In genomic region chr4:92654084-92654483, GRCh38 we compare ENCODE assay signal across 21 cellular contexts.
A peak's percentile ranks its signal among the peaks of the same experiment; 100 is the strongest.
DNase-seq lines count a peak whose midpoint lies in the region; ATAC-seq and TF ChIP-seq lines count a peak whose summit lies in the region.
"Had no signal": no experiment of that assay in that cellular context is flagged by ENCODE, and none has a peak within 500 bp of the region (broad histone marks: within the 10 kb centered on the region; RNA-seq: fewer than 3 reads in every experiment).

No MANE protein-coding gene starts in this region.

- no peak overlapping the region for H3K4me3 Mint-ChIP-seq in GM23338
- H3K4me3 Mint-ChIP-seq in endodermal cell: no peak overlapping the region
- no peak overlapping the region for H3K4me3 Mint-ChIP-seq in CD4-positive, alpha-beta T cell
- H3K4me3 Mint-ChIP-seq: B cell; CD4-positive, CD25-positive, alpha-beta regulatory T cell; CD8-positive, alpha-beta memory T cell had no signal

- no peaks in the 10 kb centered on the region for H3F3A ChIP-seq in GM23338 (replicated peaks; ENCODE audit: low read depth)

- H3K23ac ChIP-seq in neuronal stem cell (ENCODE audit: low read depth, low read length, poor library complexity): no peak overlapping the region

- no peak overlapping the region for H4K8ac ChIP-seq in neuronal stem cell (ENCODE audit: low read depth, low read length)

- no peak overlapping the region for H3K4ac ChIP-seq in neuronal stem cell (ENCODE audit: low read length)

- H3K27me3 Mint-ChIP-seq in GM23338 (ENCODE audit: insufficient read depth, low read depth, poor library complexity): peaks cover 9% of the 10 kb centered on the region
- no peaks in the 10 kb centered on the region for H3K27me3 Mint-ChIP-seq in endodermal cell (ENCODE audit: insufficient read depth)
- no peaks in the 10 kb centered on the region for H3K27me3 Mint-ChIP-seq in CD4-positive, alpha-beta T cell
- H3K27me3 Mint-ChIP-seq: B cell; CD4-positive, CD25-positive, alpha-beta regulatory T cell; CD8-positive, alpha-beta memory T cell had no signal

- intact Hi-C loops in CD4-positive, alpha-beta T cell (cut with DNase I, micrococcal nuclease): no loop called here

- H3K14ac ChIP-seq in neuronal stem cell (ENCODE audit: low read length): no peak overlapping the region

- H3K4me1 Mint-ChIP-seq in GM23338: peaks cover 3% of the 10 kb centered on the region; the same call in 2 of the 3 replicates
- H3K4me1 Mint-ChIP-seq in endodermal cell: peaks cover 1% of the 10 kb centered on the region
- no peaks in the 10 kb centered on the region for H3K4me1 Mint-ChIP-seq in CD4-positive, alpha-beta T cell (ENCODE audit: low read depth)
- H3K4me1 Mint-ChIP-seq: B cell; CD4-positive, CD25-positive, alpha-beta regulatory T cell; CD8-positive, alpha-beta memory T cell had no signal

- H2BK15ac ChIP-seq in neuronal stem cell (ENCODE audit: low read length): no peak overlapping the region

- no peaks in the 10 kb centered on the region for H3K9me2 ChIP-seq in GM23338 (ENCODE audit: insufficient read depth)

- H3K9me3 Mint-ChIP-seq in GM23338 (no peaks in the 10 kb centered on the region), endodermal cell (no peaks in the 10 kb centered on the region)
- H3K9me3 Mint-ChIP-seq in CD4-positive, alpha-beta T cell: peaks cover 6% of the 10 kb centered on the region

- H2AK5ac ChIP-seq in neuronal stem cell (ENCODE audit: low read depth, low read length): no peak overlapping the region

- TF ChIP-seq CTCF in GM23338 (conservative IDR thresholded peaks at IDR 0.05; ENCODE audit: low read depth in 2 of 2) (no peak), endodermal cell (conservative IDR thresholded peaks at IDR 0.05) (no peak)
- TF ChIP-seq CTCF in CD4-positive, alpha-beta T cell (IDR thresholded peaks at IDR 0.05): no peak

- no peaks in the 10 kb centered on the region for H3K27me3 ChIP-seq in GM23338 (ENCODE audit: insufficient read depth)
- no peaks in the 10 kb centered on the region for H3K27me3 ChIP-seq in endodermal cell (ENCODE audit: control insufficient read depth, insufficient read depth, low read length, poor library complexity, severe bottlenecking)
- no peaks in the 10 kb centered on the region for H3K27me3 ChIP-seq in neuronal stem cell (ENCODE audit: control insufficient read depth in 3 of 3, insufficient read depth in 3 of 3, low read depth in 1 of 3, low read length in 3 of 3)
- H3K27me3 ChIP-seq in CD4-positive, alpha-beta T cell (ENCODE audit: control insufficient read depth, insufficient read depth, low read length): no peaks in the 10 kb centered on the region
- H3K27me3 ChIP-seq: BLaER1 had no signal

- H3K27ac ChIP-seq in GM23338 (ENCODE audit: low read depth) (no peak overlapping the region), endodermal cell (ENCODE audit: low read depth, low read length) (no peak overlapping the region), neuronal stem cell (replicated peaks; ENCODE audit: low read length) (no peak overlapping the region)
- no peak overlapping the region for H3K27ac ChIP-seq in CD4-positive, alpha-beta T cell (ENCODE audit: low read depth, low read length)
- H3K27ac ChIP-seq: 22Rv1, BLaER1, C4-2B had no signal

- POLR2A ChIA-PET in CD4-positive, alpha-beta T cell (lab: Charles Lee): no interaction called here

- H3K36me3 Mint-ChIP-seq in GM23338 (ENCODE audit: low read depth) (peaks cover 11% of the 10 kb centered on the region; the same call in 2 of the 3 replicates), endodermal cell (ENCODE audit: low read depth) (no peaks in the 10 kb centered on the region)
- no peaks in the 10 kb centered on the region for H3K36me3 Mint-ChIP-seq in CD4-positive, alpha-beta T cell (ENCODE audit: low read depth)
- H3K36me3 Mint-ChIP-seq: CD4-positive, CD25-positive, alpha-beta regulatory T cell; CD8-positive, alpha-beta memory T cell had no signal

- H3K4me1 ChIP-seq in GM23338 (ENCODE audit: insufficient read depth) (peaks cover 8% of the 10 kb centered on the region; the same call in 1 of the 2 replicates), endodermal cell (ENCODE audit: control insufficient read depth, insufficient read depth, low read length) (no peaks in the 10 kb centered on the region), neuronal stem cell (ENCODE audit: control insufficient read depth in 2 of 2, insufficient read depth in 1 of 2, low read depth in 1 of 2, low read length in 2 of 2) (no peaks in the 10 kb centered on the region)
- H3K4me1 ChIP-seq: BLaER1 had no signal

- peaks cover 29% of the 10 kb centered on the region for H3K79me2 ChIP-seq in GM23338 (replicated peaks; ENCODE audit: insufficient read depth)

- no peak overlapping the region for H2BK5ac ChIP-seq in neuronal stem cell (ENCODE audit: low read length)

- DNase-seq in GM23338 (ENCODE audit: low spot score): no peak
- DNase-seq in NCI-H82 treated with DMSO at 0.1 percent for 48 hours (lab: John Stamatoyannopoulos, UW; ENCODE audit: unreplicated experiment): peak; percentile 27
- no peak for DNase-seq in endodermal cell
- DNase-seq in neuronal stem cell (ENCODE audit: low spot score): no peak
- no peak for DNase-seq in CD4-positive, alpha-beta T cell
- DNase-seq: CD4-positive, CD25-positive, alpha-beta regulatory T cell; CD8-positive, alpha-beta memory T cell; DMS 273 treated with DMSO at 0.1 percent for 48 hours; DMS79; EL; GDM1; GOT3; H7; HCEC 1CT had no signal

- no peak overlapping the region for H3K4me2 ChIP-seq in GM23338
- no peak overlapping the region for H3K4me2 ChIP-seq in neuronal stem cell (ENCODE audit: insufficient read depth, low read length, poor library complexity, severe bottlenecking)
- H3K4me2 ChIP-seq: BLaER1 had no signal

- H2BK120ac ChIP-seq in neuronal stem cell (ENCODE audit: low read depth, low read length): no peak overlapping the region

- H2AFZ ChIP-seq in GM23338: no peak overlapping the region
- peak overlapping the region; percentile 28 for H2AFZ ChIP-seq in neuronal stem cell (ENCODE audit: low read length)

- H3K9me3 ChIP-seq in endodermal cell (ENCODE audit: control insufficient read depth, low read length): no peaks in the 10 kb centered on the region
- no peaks in the 10 kb centered on the region for H3K9me3 ChIP-seq in neuronal stem cell (replicated peaks in 1 of 2; ENCODE audit: control insufficient read depth in 2 of 2, insufficient read depth in 1 of 2, low read depth in 1 of 2, low read length in 2 of 2)
- no peaks in the 10 kb centered on the region for H3K9me3 ChIP-seq in CD4-positive, alpha-beta T cell (ENCODE audit: control insufficient read depth, low read length)
- H3K9me3 ChIP-seq: BLaER1 had no signal

- peaks cover 6% of the 10 kb centered on the region; the same call in 1 of the 2 replicates for H4K20me1 ChIP-seq in GM23338 (replicated peaks; ENCODE audit: insufficient read depth)
- H4K20me1 ChIP-seq: BLaER1 had no signal

- no peaks in the 10 kb centered on the region for H3K36me3 ChIP-seq in GM23338 (ENCODE audit: insufficient read depth)
- no peaks in the 10 kb centered on the region for H3K36me3 ChIP-seq in endodermal cell (ENCODE audit: control insufficient read depth, insufficient read depth, low read length)
- no peaks in the 10 kb centered on the region for H3K36me3 ChIP-seq in neuronal stem cell (replicated peaks in 1 of 2; ENCODE audit: control insufficient read depth in 2 of 2, insufficient read depth in 2 of 2, low read length in 2 of 2)
- H3K36me3 ChIP-seq: BLaER1 had no signal

- ATAC-seq in GM23338 (no peak), HG03196 (IDR thresholded peaks at IDR 0.05; ENCODE audit: unreplicated experiment) (no peak), HG02588 (IDR thresholded peaks at IDR 0.05; ENCODE audit: unreplicated experiment) (no peak)
- ATAC-seq in CD4-positive, alpha-beta T cell (ENCODE audit: poor library complexity): no peak
- ATAC-seq: GM12878 had no signal

- no peak overlapping the region for H2BK12ac ChIP-seq in neuronal stem cell (ENCODE audit: low read length)

- H3K27ac Mint-ChIP-seq in GM23338: peak overlapping the region; percentile 43; the same call in 1 of the 2 replicates
- peak overlapping the region; percentile 2 for H3K27ac Mint-ChIP-seq in endodermal cell
- H3K27ac Mint-ChIP-seq in CD4-positive, alpha-beta T cell: no peak overlapping the region
- H3K27ac Mint-ChIP-seq: B cell; CD4-positive, CD25-positive, alpha-beta regulatory T cell; CD8-positive, alpha-beta memory T cell had no signal

- H3K79me1 ChIP-seq in neuronal stem cell (ENCODE audit: low read depth, low read length): no peaks in the 10 kb centered on the region

- no peak overlapping the region for H3K18ac ChIP-seq in neuronal stem cell (ENCODE audit: low read length)

- H3K4me3 ChIP-seq in GM23338: no peak overlapping the region
- no peak overlapping the region for H3K4me3 ChIP-seq in endodermal cell (ENCODE audit: low read length)
- H3K4me3 ChIP-seq in neuronal stem cell (ENCODE audit: low read length in 2 of 2): no peak overlapping the region
- H3K4me3 ChIP-seq: BLaER1, GM12878 had no signal

- CTCF ChIA-PET in CD4-positive, alpha-beta T cell (lab: Charles Lee): no interaction called here

- H3K9ac ChIP-seq in endodermal cell (ENCODE audit: extremely low read depth, low read length, poor library complexity, severe bottlenecking): no peak overlapping the region
- H3K9ac ChIP-seq in neuronal stem cell (ENCODE audit: low read depth, low read length, poor library complexity): no peak overlapping the region
- H3K9ac ChIP-seq: BLaER1 had no signal

- no peak overlapping the region for H4K91ac ChIP-seq in neuronal stem cell (ENCODE audit: low read depth, low read length, poor library complexity)

TF ChIP-seq in GM23338, 12 proteins besides CTCF, POLR2A, EP300 and RAD21 (continues in another document):
- TF ChIP-seq ZNF114 (CRISPR knock-in tag; IDR thresholded peaks at IDR 0.05): no peak
